In genomic region chr14:102138535-102138934, GRCh38 we compare ENCODE assay signal across 8 cellular contexts. TPM values are rescaled to one million over a fixed set of nuclear protein-coding genes. Genes with fewer than 3 reads are reported as not detected.
DNase-seq lines count a peak whose midpoint lies in the region; ATAC-seq and TF ChIP-seq lines count a peak whose summit lies in the region.

No MANE protein-coding gene starts in this region.

- H3K27ac Mint-ChIP-seq in HFFc6 (no peak overlapping the region), MCF 10A (ENCODE audit: low read depth, unreplicated experiment) (peak overlapping the region; percentile 91)

- H3K4me1 Mint-ChIP-seq in HFFc6 (ENCODE audit: low read depth) (peaks cover 29% of the 10 kb centered on the region), MCF 10A (ENCODE audit: insufficient read depth, unreplicated experiment) (peaks cover 14% of the 10 kb centered on the region)

- no peak for TF ChIP-seq CTCF in HFFc6 (IDR thresholded peaks at IDR 0.05)
- no peak for TF ChIP-seq CTCF in MCF 10A (IDR thresholded peaks at IDR 0.05; ENCODE audit: unreplicated experiment)

- no peaks in the 10 kb centered on the region for H3K9me3 Mint-ChIP-seq in HFFc6
- no peaks in the 10 kb centered on the region for H3K9me3 Mint-ChIP-seq in MCF 10A (ENCODE audit: unreplicated experiment)

- ATAC-seq in HG03039 (IDR thresholded peaks at IDR 0.05; ENCODE audit: unreplicated experiment) (no peak), HG03095 (IDR thresholded peaks at IDR 0.05; ENCODE audit: unreplicated experiment) (no peak)

- H3K4me3 ChIP-seq in ACC112 (ENCODE audit: low read depth, low read length) = peak overlapping the region; percentile 93
- peak overlapping the region; percentile 98 for H3K4me3 ChIP-seq in mucosa of stomach (ENCODE audit: low read length)

- no peak for DNase-seq in HFFc6
- no peak for DNase-seq in MCF 10A (ENCODE audit: unreplicated experiment)
- DNase-seq in stimulated activated CD4-positive, alpha-beta T cell treated with anti-CD3 and anti-CD28 coated beads, Interleukin-1b, Interleukin-23, amount 100 ng/mL, for 48 hours = no peak
- DNase-seq in NCI-H1417 treated with DMSO at 0.1 percent for 48 hours (lab: John Stamatoyannopoulos, UW) = no peak

- no peaks in the 10 kb centered on the region for H3K27me3 Mint-ChIP-seq in HFFc6 (ENCODE audit: insufficient read depth)
- no peaks in the 10 kb centered on the region for H3K27me3 Mint-ChIP-seq in MCF 10A (ENCODE audit: insufficient read depth, unreplicated experiment)

- peak overlapping the region; percentile 95 for H3K9ac ChIP-seq in mucosa of stomach (ENCODE audit: low read length)

- no peaks in the 10 kb centered on the region for H3K27me3 ChIP-seq in ACC112 (ENCODE audit: insufficient read depth, low read length)
- H3K27me3 ChIP-seq in mucosa of stomach (ENCODE audit: control insufficient read depth, insufficient read depth, low read length) = no peaks in the 10 kb centered on the region

- H3K4me3 Mint-ChIP-seq in HFFc6 (peak overlapping the region; percentile 99), MCF 10A (ENCODE audit: unreplicated experiment) (peak overlapping the region; percentile 97)

- H3K36me3 Mint-ChIP-seq in HFFc6 (ENCODE audit: low read depth) (peaks cover 7% of the 10 kb centered on the region), MCF 10A (ENCODE audit: insufficient read depth, unreplicated experiment) (peaks cover 24% of the 10 kb centered on the region)

- no peaks in the 10 kb centered on the region for H3K9me3 ChIP-seq in mucosa of stomach (ENCODE audit: control insufficient read depth, low read length)

- no peak overlapping the region for H3K27ac ChIP-seq in ACC112 (ENCODE audit: low read depth, low read length)

- intact Hi-C loops in MCF 10A (cut with micrococcal nuclease) = no loop called here

- CTCF ChIA-PET in MCF 10A (lab: Yijun Ruan, JAX) = interaction anchor here (0.7 to 0.9 kb wide), 2 partner anchors 45 to 178 kb away, joined by 3 read pairs; no protein-coding TSS in a partner anchor

- BruUV-seq in MCF 10A (replicated peaks; lab: Mats Ljungman, UMichigan) = TSS peak; percentile 59

- H2AFZ ChIP-seq in ACC112 (ENCODE audit: low read length, unreplicated experiment) = peak overlapping the region; percentile 96

- H3K4me1 ChIP-seq in ACC112 (ENCODE audit: control insufficient read depth, insufficient read depth, low read length, unreplicated experiment) (peaks cover 17% of the 10 kb centered on the region), mucosa of stomach (ENCODE audit: control insufficient read depth, insufficient read depth, low read length) (peaks cover 8% of the 10 kb centered on the region)

- peaks cover 44% of the 10 kb centered on the region for H3K79me2 ChIP-seq in ACC112 (ENCODE audit: control insufficient read depth, insufficient read depth, low read length, unreplicated experiment)

- POLR2A ChIA-PET in MCF 10A (lab: Yijun Ruan, JAX) = interaction anchor here (0.7 to 2.4 kb wide), 11 partner anchors 8 to 329 kb away, joined by 3 to 16 read pairs (median 4); partner anchors contain the start of genes MOK and ZNF839

- peaks cover 3% of the 10 kb centered on the region; the same call in 1 of the 2 replicates for H3K36me3 ChIP-seq in ACC112 (ENCODE audit: insufficient read depth, low read length)
- no peaks in the 10 kb centered on the region for H3K36me3 ChIP-seq in mucosa of stomach (ENCODE audit: control insufficient read depth, insufficient read depth, low read length)

RNA-seq across cellular contexts. Expression of gene WDR20, which starts 1.2 kb away (rescaled TPM):
- 10 to 100 TPM; 24.4 to 28.7 (median 27.7) TPM for total RNA-seq in HFFc6 (2021; fragmentation: NEBNext Ultra II Directional; extraction: Animal tissue kit (Norgen Biotek cat#: 25700))
- 23.8 and 24.8 TPM in 2 replicates for total RNA-seq in MCF 10A (2022)

RNA-seq across cellular contexts. Expression of gene HSP90AA1, which starts 51.7 kb away (rescaled TPM):
- 100 to 1,000 TPM; 616 to 859 (median 665) TPM for total RNA-seq in HFFc6 (2021; fragmentation: NEBNext Ultra II Directional; extraction: Animal tissue kit (Norgen Biotek cat#: 25700))
- total RNA-seq in MCF 10A (2022) = 277 and 296 TPM in 2 replicates
